15 cellular contexts compared by ENCODE assay signal in the genomic region with DNA sequence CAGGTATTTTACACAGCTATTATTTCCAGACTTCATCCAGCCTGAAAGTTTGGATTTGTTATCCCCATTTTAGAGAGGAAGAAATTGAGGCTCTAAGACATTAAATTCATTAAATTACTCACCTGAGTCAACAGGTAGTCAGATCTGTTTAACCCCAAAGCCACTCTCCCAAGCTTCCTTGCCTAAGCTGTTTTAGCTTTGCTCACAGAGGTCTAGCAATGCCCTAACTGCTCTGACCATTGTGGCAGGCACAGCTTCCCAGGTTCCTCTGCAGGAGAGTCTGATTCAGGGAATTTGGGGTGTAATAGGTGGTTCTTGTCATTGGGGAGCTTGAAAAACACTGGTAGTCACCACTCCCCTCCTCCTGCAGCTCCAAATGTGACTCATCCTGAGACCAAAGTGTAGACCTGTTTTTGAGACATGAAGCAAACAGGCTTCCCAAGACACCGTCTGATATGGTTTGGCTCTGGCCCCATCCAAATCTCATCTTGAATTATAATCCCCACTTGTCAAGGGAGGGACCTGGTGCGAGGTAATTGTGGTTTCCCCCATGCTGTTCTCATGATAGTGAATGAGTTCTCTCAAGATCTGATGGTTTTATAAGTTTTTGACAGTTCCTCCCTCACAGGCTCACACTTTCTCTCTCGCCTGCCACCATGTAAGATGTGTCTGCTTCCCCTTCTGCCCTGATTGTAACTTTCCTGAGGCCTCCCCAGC.
A peak's percentile ranks its signal among the peaks of the same experiment; 100 is the strongest.
DNase-seq lines count a peak whose midpoint lies in the region; ATAC-seq lines count a peak whose summit lies in the region.
"Had no signal": no experiment of that assay in that cellular context is flagged by ENCODE, and none has a peak within 500 bp of the region (broad histone marks: within the 10 kb centered on the region; RNA-seq: fewer than 3 reads in every experiment).

No MANE protein-coding gene starts in this region.

- H3K9me3 Mint-ChIP-seq in stimulated activated naive CD8-positive, alpha-beta T cell treated with anti-CD3 and anti-CD28 coated beads, Interleukin-15, amount 100 ng/mL, for 72 hours: peaks cover 15 to 16% of the 10 kb centered on the region in 2 donors
- H3K9me3 Mint-ChIP-seq in activated T-helper 1 cell treated with anti-CD3 and anti-CD28 coated beads, Interleukin-12 subunit alpha, Interleukin-12 subunit beta, Interleukin-2, Interleukin-4 antibody, amounts not matched to agents 30 ng/mL and 10 ng/mL and 1 ng/mL, durations not matched to agents 14 hours and 24 hours and 36 hours: peaks cover 11% of the 10 kb centered on the region
- H3K9me3 Mint-ChIP-seq: nephron had no signal

- H3K4me3 Mint-ChIP-seq in stimulated activated naive CD8-positive, alpha-beta T cell treated with anti-CD3 and anti-CD28 coated beads, Interleukin-15, amount 100 ng/mL, for 72 hours: no peak overlapping the region
- no peak overlapping the region for H3K4me3 Mint-ChIP-seq in activated T-helper 1 cell treated with anti-CD3 and anti-CD28 coated beads, Interleukin-12 subunit alpha, Interleukin-12 subunit beta, Interleukin-2, Interleukin-4 antibody, amounts not matched to agents 30 ng/mL and 10 ng/mL and 1 ng/mL, durations not matched to agents 14 hours and 24 hours and 36 hours
- H3K4me3 Mint-ChIP-seq: activated T-cell treated with anti-CD3 and anti-CD28 coated beads, Interleukin-2, amount 50 U/mL, for 72 hours; CD4-positive, CD25-positive, alpha-beta regulatory T cell; nephron had no signal

- H3K4me1 Mint-ChIP-seq in stimulated activated naive CD8-positive, alpha-beta T cell treated with anti-CD3 and anti-CD28 coated beads, Interleukin-15, amount 100 ng/mL, for 72 hours: peaks cover 44% of the 10 kb centered on the region
- peaks cover 26% of the 10 kb centered on the region for H3K4me1 Mint-ChIP-seq in activated T-helper 1 cell treated with anti-CD3 and anti-CD28 coated beads, Interleukin-12 subunit alpha, Interleukin-12 subunit beta, Interleukin-2, Interleukin-4 antibody, amounts not matched to agents 30 ng/mL and 10 ng/mL and 1 ng/mL, durations not matched to agents 14 hours and 24 hours and 36 hours (ENCODE audit: low read depth)
- H3K4me1 Mint-ChIP-seq: nephron had no signal

- peak in 1 of 2 donors; percentile 28 for DNase-seq in stimulated activated naive CD8-positive, alpha-beta T cell treated with anti-CD3 and anti-CD28 coated beads, Interleukin-15, amount 100 ng/mL, for 72 hours
- DNase-seq in stimulated activated naive CD8-positive, alpha-beta T cell treated with anti-CD3 and anti-CD28 coated beads, Interleukin-15, Interleukin-2, amounts not matched to agents 100 U/mL and 50 U/mL, for 24 hours: no peak
- DNase-seq in activated T-helper 1 cell treated with anti-CD3 and anti-CD28 coated beads, Interleukin-12 subunit alpha, Interleukin-12 subunit beta, Interleukin-2, Interleukin-4 antibody, amounts not matched to agents 30 ng/mL and 10 ng/mL and 1 ng/mL, durations not matched to agents 14 hours and 24 hours and 36 hours (ENCODE audit: low spot score): no peak
- DNase-seq in fibroblast of peridontal ligament (ENCODE audit: extremely low read depth) (peak; percentile 22), superior temporal gyrus (ENCODE audit: extremely low spot score) (no peak), DMS79 (lab: John Stamatoyannopoulos, UW) (no peak)
- no peak for DNase-seq in stimulated activated naive CD4-positive, alpha-beta T cell (lab: John Stamatoyannopoulos, UW)
- DNase-seq in activated naive CD4-positive, alpha-beta T cell (lab: John Stamatoyannopoulos, UW): no peak
- DNase-seq: ACHN; activated T-cell treated with anti-CD3 and anti-CD28 coated beads, Interleukin-2, amount 50 U/mL, for 72 hours; CD4-positive, CD25-positive, alpha-beta regulatory T cell; effector memory CD4-positive, alpha-beta T cell; SHP77 treated with DMSO at 0.1 percent for 48 hours; stimulated activated CD4-positive, alpha-beta T cell treated with anti-CD3 and anti-CD28 coated beads, Interleukin-4, amount 100 ng/mL, for 4 hours had no signal

- H3K27ac Mint-ChIP-seq in stimulated activated naive CD8-positive, alpha-beta T cell treated with anti-CD3 and anti-CD28 coated beads, Interleukin-15, amount 100 ng/mL, for 72 hours: no peak overlapping the region
- H3K27ac Mint-ChIP-seq in activated T-helper 1 cell treated with anti-CD3 and anti-CD28 coated beads, Interleukin-12 subunit alpha, Interleukin-12 subunit beta, Interleukin-2, Interleukin-4 antibody, amounts not matched to agents 30 ng/mL and 10 ng/mL and 1 ng/mL, durations not matched to agents 14 hours and 24 hours and 36 hours: peak overlapping the region; percentile 20
- H3K27ac Mint-ChIP-seq: activated T-cell treated with anti-CD3 and anti-CD28 coated beads, Interleukin-2, amount 50 U/mL, for 72 hours; CD4-positive, CD25-positive, alpha-beta regulatory T cell; nephron had no signal

- peaks cover 4% of the 10 kb centered on the region for H3K36me3 Mint-ChIP-seq in activated T-helper 1 cell treated with anti-CD3 and anti-CD28 coated beads, Interleukin-12 subunit alpha, Interleukin-12 subunit beta, Interleukin-2, Interleukin-4 antibody, amounts not matched to agents 30 ng/mL and 10 ng/mL and 1 ng/mL, durations not matched to agents 14 hours and 24 hours and 36 hours (ENCODE audit: low read depth)
- H3K36me3 Mint-ChIP-seq: CD4-positive, CD25-positive, alpha-beta regulatory T cell had no signal

- intact Hi-C loops in activated T-helper 1 cell treated with anti-CD3 and anti-CD28 coated beads, Interleukin-12 subunit alpha, Interleukin-12 subunit beta, Interleukin-2, Interleukin-4 antibody, amounts not matched to agents 30 ng/mL and 10 ng/mL and 1 ng/mL, durations not matched to agents 14 hours and 24 hours and 36 hours (cut with micrococcal nuclease): no loop called here

- peak; percentile 82 for ATAC-seq in stimulated activated naive CD8-positive, alpha-beta T cell treated with anti-CD3 and anti-CD28 coated beads, Interleukin-15, amount 100 ng/mL, for 72 hours
- ATAC-seq in stimulated activated naive CD8-positive, alpha-beta T cell treated with anti-CD3 and anti-CD28 coated beads, Interleukin-15, Interleukin-2, amounts not matched to agents 100 U/mL and 50 U/mL, for 24 hours: no peak

- peaks cover 4% of the 10 kb centered on the region for H3K27me3 Mint-ChIP-seq in stimulated activated naive CD8-positive, alpha-beta T cell treated with anti-CD3 and anti-CD28 coated beads, Interleukin-15, amount 100 ng/mL, for 72 hours
- no peaks in the 10 kb centered on the region for H3K27me3 Mint-ChIP-seq in activated T-helper 1 cell treated with anti-CD3 and anti-CD28 coated beads, Interleukin-12 subunit alpha, Interleukin-12 subunit beta, Interleukin-2, Interleukin-4 antibody, amounts not matched to agents 30 ng/mL and 10 ng/mL and 1 ng/mL, durations not matched to agents 14 hours and 24 hours and 36 hours (ENCODE audit: insufficient read depth)
